Comparison of ENCODE assay signal across 28 cellular contexts in the genomic region with DNA sequence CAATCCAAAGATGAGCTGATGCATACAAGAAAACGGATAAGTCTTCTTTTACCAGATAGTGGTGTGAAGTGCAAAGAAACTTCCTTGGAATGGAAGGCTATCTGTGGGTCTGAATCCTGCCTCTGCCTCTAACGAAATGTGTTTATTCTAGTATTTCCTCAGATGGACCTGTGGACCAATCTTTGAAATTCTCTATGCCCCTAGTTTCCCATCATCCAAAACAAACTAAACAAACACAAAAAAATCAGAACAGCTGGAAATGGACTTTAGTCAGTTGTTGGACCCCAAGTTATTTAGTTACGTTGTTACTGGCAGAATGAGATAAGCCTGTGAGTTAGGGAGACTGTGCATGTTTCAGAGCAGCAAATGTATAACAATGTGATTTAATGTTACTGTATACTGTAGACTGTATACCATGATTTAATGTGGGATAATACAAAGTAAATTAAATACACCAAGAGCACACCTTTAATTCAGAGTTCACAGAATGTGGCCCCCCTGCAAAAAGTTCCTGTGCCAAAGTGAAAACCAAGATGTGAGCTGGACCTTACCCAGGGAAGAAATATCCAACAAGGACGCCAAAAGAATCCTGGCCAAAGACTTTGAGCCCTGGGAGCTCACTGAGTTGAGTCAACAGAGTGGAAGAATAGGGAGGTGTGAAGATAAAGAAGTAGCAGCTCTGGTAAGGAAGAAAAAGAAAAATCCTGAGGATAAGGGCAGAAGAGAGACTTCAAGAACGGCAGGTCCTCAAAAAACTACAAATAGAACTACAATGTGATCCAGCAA.
"Had no signal": no experiment of that assay in that cellular context is flagged by ENCODE, and none has a peak within 500 bp of the region (broad histone marks: within the 10 kb centered on the region; RNA-seq: fewer than 3 reads in every experiment).

No MANE protein-coding gene starts in this region.

- H3K4me1 Mint-ChIP-seq: memory B cell; naive thymus-derived CD4-positive, alpha-beta T cell; nephron progenitor cell; stimulated activated memory B cell treated with anti-CD40 and anti-IgM and Interleukin-4, amounts not matched to agents 10 μg/mL and 1 μg/mL and 100 μg/mL, for 72 hours had no signal

- H3K36me3 ChIP-seq: colonic mucosa, esophagus muscularis mucosa, gastroesophageal sphincter, heart left ventricle, left ventricle myocardium inferior, spleen, tibial artery had no signal

- H3K36me3 Mint-ChIP-seq: memory B cell; mesothelial cell of epicardium; naive thymus-derived CD4-positive, alpha-beta T cell; stimulated activated memory B cell treated with anti-CD40 and anti-IgM and Interleukin-4, amounts not matched to agents 10 μg/mL and 1 μg/mL and 100 μg/mL, for 72 hours; type B pancreatic cell had no signal

- H3K27ac Mint-ChIP-seq: dendritic cell treated with granulocyte-macrophage colony-stimulating factor and Interleukin-4, amounts not matched to agents 40 ng/mL and 50 ng/mL, for 4 days; memory B cell; mesothelial cell of epicardium; naive thymus-derived CD4-positive, alpha-beta T cell; nephron progenitor cell; stimulated activated memory B cell treated with anti-CD40 and anti-IgM and Interleukin-4, amounts not matched to agents 10 μg/mL and 1 μg/mL and 100 μg/mL, for 72 hours; type B pancreatic cell had no signal

- H3K9me3 ChIP-seq: colonic mucosa, esophagus muscularis mucosa, gastroesophageal sphincter, heart left ventricle, left ventricle myocardium inferior, mucosa of descending colon, psoas muscle, spleen, testis, tibial artery had no signal

- H3K4me3 ChIP-seq: colonic mucosa, esophagus muscularis mucosa, gastroesophageal sphincter, heart left ventricle, left ventricle myocardium inferior, lung, mucosa of descending colon, psoas muscle, skin epidermis, spleen, testis, tibial artery had no signal

- H3K27ac ChIP-seq: colonic mucosa, esophagus muscularis mucosa, foreskin keratinocyte, gastroesophageal sphincter, heart left ventricle, left ventricle myocardium inferior, psoas muscle, skin epidermis, spleen, testis, tibial artery had no signal

- H3K27me3 ChIP-seq: colonic mucosa, esophagus muscularis mucosa, foreskin keratinocyte, gastroesophageal sphincter, heart left ventricle, spleen, testis, tibial artery had no signal

- H3K4me1 ChIP-seq: colonic mucosa, esophagus muscularis mucosa, foreskin keratinocyte, gastroesophageal sphincter, heart left ventricle, left ventricle myocardium inferior, psoas muscle, spleen, testis, tibial artery had no signal

- H3K27me3 Mint-ChIP-seq: dendritic cell treated with granulocyte-macrophage colony-stimulating factor and Interleukin-4, amounts not matched to agents 40 ng/mL and 50 ng/mL, for 4 days; memory B cell; naive thymus-derived CD4-positive, alpha-beta T cell; stimulated activated memory B cell treated with anti-CD40 and anti-IgM and Interleukin-4, amounts not matched to agents 10 μg/mL and 1 μg/mL and 100 μg/mL, for 72 hours; type B pancreatic cell had no signal

- H3K9me3 Mint-ChIP-seq: dendritic cell treated with granulocyte-macrophage colony-stimulating factor and Interleukin-4, amounts not matched to agents 40 ng/mL and 50 ng/mL, for 4 days; memory B cell; nephron progenitor cell had no signal

- H3K4me3 Mint-ChIP-seq: dendritic cell treated with granulocyte-macrophage colony-stimulating factor and Interleukin-4, amounts not matched to agents 40 ng/mL and 50 ng/mL, for 4 days; memory B cell; mesothelial cell of epicardium; naive thymus-derived CD4-positive, alpha-beta T cell; nephron progenitor cell; stimulated activated memory B cell treated with anti-CD40 and anti-IgM and Interleukin-4, amounts not matched to agents 10 μg/mL and 1 μg/mL and 100 μg/mL, for 72 hours; type B pancreatic cell had no signal

- ATAC-seq: foreskin keratinocyte; gastroesophageal sphincter; heart left ventricle; left cardiac atrium; mucosa of descending colon; naive thymus-derived CD4-positive, alpha-beta T cell; psoas muscle; right cardiac atrium; stimulated activated memory B cell treated with anti-CD40 and anti-IgM and Interleukin-4, amounts not matched to agents 10 μg/mL and 1 μg/mL and 100 μg/mL, for 72 hours; stimulated activated naive CD8-positive, alpha-beta T cell treated with anti-CD3 and anti-CD28 coated beads, Interleukin-15, Interleukin-2, amounts not matched to agents 100 U/mL and 50 U/mL, for 24 hours had no signal

- DNase-seq: colonic mucosa; effector CD8-positive, alpha-beta T cell; foreskin keratinocyte; heart left ventricle; hippocampal formation; left cardiac atrium; left ventricle myocardium inferior; mucosa of descending colon; naive thymus-derived CD4-positive, alpha-beta T cell; nephron progenitor cell; nucleus accumbens; psoas muscle; right cardiac atrium; spleen; stimulated activated CD4-positive, alpha-beta T cell treated with anti-CD3 and anti-CD28 coated beads, Interleukin-4, amount 100 ng/mL, for 4 hours; stimulated activated naive CD8-positive, alpha-beta T cell treated with anti-CD3 and anti-CD28 coated beads, Interleukin-15, Interleukin-2, amounts not matched to agents 100 U/mL and 50 U/mL, for 24 hours; substantia nigra; testis; tibial artery had no signal
